ENCODE assay signal across 1 cellular context in genomic region chr12:124096869-124097434, GRCh38.
TF ChIP-seq lines count a peak whose summit lies in the region.

No MANE protein-coding gene starts in this region.

TF ChIP-seq in H1, 55 proteins besides CTCF, POLR2A, EP300 and RAD21:
- TF ChIP-seq CBX5 (IDR thresholded peaks at IDR 0.05; ENCODE audit: low read depth, low read length) (no peak), CTBP2 (IDR thresholded peaks at IDR 0.05; ENCODE audit: borderline replicate concordance, insufficient read depth, insufficient read length, low read length) (no peak), NANOG (IDR thresholded peaks at IDR 0.05; ENCODE audit: insufficient read depth, low read depth, low read length, poor library complexity, severe bottlenecking) (no peak), ATF2 (IDR thresholded peaks at IDR 0.05; ENCODE audit: low read length) (no peak), ASH2L (IDR thresholded peaks at IDR 0.05; ENCODE audit: low read length) (no peak), SAP30 (IDR thresholded peaks at IDR 0.05; ENCODE audit: insufficient read depth, insufficient replicate concordance, low read length) (no peak), MAX (IDR thresholded peaks at IDR 0.05) (no peak), BRCA1 (IDR thresholded peaks at IDR 0.05; ENCODE audit: low read depth, low read length) (no peak), GABPA (IDR thresholded peaks at IDR 0.05; ENCODE audit: borderline replicate concordance, insufficient read depth, low read length) (no peak), HDAC2 (IDR thresholded peaks at IDR 0.05; ENCODE audit: borderline replicate concordance in 1 of 2, low read depth in 2 of 2, low read length in 2 of 2) (no peak), CHD2 (IDR thresholded peaks at IDR 0.05; ENCODE audit: low read length) (no peak), BACH1 (IDR thresholded peaks at IDR 0.05; ENCODE audit: low read length) (no peak), E2F6 (IDR thresholded peaks at IDR 0.05) (no peak), JUND (IDR thresholded peaks at IDR 0.05; ENCODE audit: low read length) (no peak), CBX8 (IDR thresholded peaks at IDR 0.05; ENCODE audit: borderline replicate concordance, low read depth, low read length) (no peak), SP1 (IDR thresholded peaks at IDR 0.05; ENCODE audit: low read depth, low read length) (no peak), ATF3 (IDR thresholded peaks at IDR 0.05; ENCODE audit: insufficient read depth, low read depth, low read length) (no peak), RXRA (IDR thresholded peaks at IDR 0.05; ENCODE audit: insufficient read depth, low read depth, low read length) (no peak), HDAC6 (IDR thresholded peaks at IDR 0.05; ENCODE audit: low read depth, low read length) (no peak)
